In genomic region chr16:3187798-3188674, GRCh38 we compare ENCODE assay signal across 8 cellular contexts. TPM values are rescaled to one million over a fixed set of nuclear protein-coding genes. Genes with fewer than 3 reads are reported as not detected.
DNase-seq lines count a peak whose midpoint lies in the region; ATAC-seq and TF ChIP-seq lines count a peak whose summit lies in the region.

TSS of gene OR1F1 (plus strand) at chr16:3188204.

- H3K36me3 ChIP-seq in fibroblast of lung (ENCODE audit: control insufficient read depth, insufficient read depth, low read length) (no peaks in the 10 kb centered on the region), spleen (no peaks in the 10 kb centered on the region)

- peaks cover 5% of the 10 kb centered on the region for H3K4me1 ChIP-seq in fibroblast of lung (ENCODE audit: control insufficient read depth, extremely low read depth, insufficient read depth, low read length)
- H3K4me1 ChIP-seq in spleen, result peaks cover 24 to 51% (median 36%) of the 10 kb centered on the region in 6 donors

- peak within 1 kb of the TSS; percentile 88 for H3K4me2 ChIP-seq in fibroblast of lung (ENCODE audit: extremely low read depth, insufficient read depth, low read length)

- POLR2A ChIA-PET in RWPE1 (lab: Yijun Ruan, JAX; ENCODE audit: low non-redundant PET), result no interaction called here

- H3K27ac ChIP-seq in fibroblast of lung (ENCODE audit: insufficient read depth, low read length), result peak within 1 kb of the TSS; percentile 22
- H3K27ac ChIP-seq in spleen, result peak within 1 kb of the TSS in 1 of 8 donors; percentile 31
- H3K27ac ChIP-seq in RWPE1, result no peak within 1 kb of the TSS; the same call in 1 of the 2 replicates

- no peak for TF ChIP-seq CTCF in GM10266 (IDR thresholded peaks at IDR 0.05; ENCODE audit: control insufficient read depth, insufficient read depth, low read depth, missing control alignments)
- no peak for TF ChIP-seq CTCF in fibroblast of lung (conservative IDR thresholded peaks at IDR 0.05 in 1 of 2, IDR thresholded peaks at IDR 0.05 in 1 of 2; ENCODE audit: low read depth in 1 of 2, low read length in 2 of 2)
- no peak for TF ChIP-seq CTCF in spleen (IDR thresholded peaks at IDR 0.05 in 8 of 11, conservative IDR thresholded peaks at IDR 0.05 in 3 of 11)
- TF ChIP-seq CTCF in RWPE1 (conservative IDR thresholded peaks at IDR 0.05; ENCODE audit: low read depth), result no peak

- peak within 1 kb of the TSS; percentile 39 for H3K9ac ChIP-seq in fibroblast of lung (ENCODE audit: insufficient read depth, low read length)

- WGBS in spleen, 5 donors, result 2 to 5% (median 3%) methylated on average over 50 to 51 of the region's 51 CpGs

- no peaks in the 10 kb centered on the region for H3K79me2 ChIP-seq in fibroblast of lung (ENCODE audit: control insufficient read depth, insufficient read depth, low read length)

- intact Hi-C loops in spleen (cut with DNase I; ENCODE audit: low total_unique reads), result no loop called here

- no peaks in the 10 kb centered on the region for H3K9me3 ChIP-seq in fibroblast of lung (ENCODE audit: control insufficient read depth, insufficient read depth, low read depth, low read length)
- H3K9me3 ChIP-seq in spleen, result peaks cover 0 to 16% (median 0%) of the 10 kb centered on the region in 8 donors

- ATAC-seq in GM19395 (IDR thresholded peaks at IDR 0.05; ENCODE audit: unreplicated experiment), result no peak

- H3K4me3 ChIP-seq in fibroblast of lung (replicated peaks in 1 of 4; ENCODE audit: control extremely low read depth in 1 of 4, insufficient read depth in 1 of 4, low read depth in 3 of 4, low read length in 4 of 4), result peak within 1 kb of the TSS; percentile 64 to 77 (median 70)
- peak within 1 kb of the TSS in 5 of 8 donors; percentile 11 to 54 (median 18) for H3K4me3 ChIP-seq in spleen

- no peaks in the 10 kb centered on the region for H4K20me1 ChIP-seq in fibroblast of lung (ENCODE audit: control insufficient read depth, extremely low read depth, insufficient read depth, low read length)

- CTCF ChIA-PET in RWPE1 (lab: Yijun Ruan, JAX), result no interaction called here

- H3K27me3 ChIP-seq in fibroblast of lung (ENCODE audit: control insufficient read depth, insufficient read depth, low read length), result peaks cover 4% of the 10 kb centered on the region
- peaks cover 25 to 100% (median 97%) of the 10 kb centered on the region in 7 donors for H3K27me3 ChIP-seq in spleen (replicated peaks in 1 of 7)

- H2AFZ ChIP-seq in fibroblast of lung (ENCODE audit: low read length), result peak within 1 kb of the TSS; percentile 94

- peak; percentile 75 for DNase-seq in GM10266 (ENCODE audit: extremely low spot score)
- peak; percentile 54 for DNase-seq in NCI-H2081 treated with DMSO at 0.1 percent for 48 hours (lab: John Stamatoyannopoulos, UW)
- peak; percentile 85 for DNase-seq in activated CD8-positive, alpha-beta memory T cell treated with anti-CD3 and anti-CD28 coated beads for 24 hours
- DNase-seq in fibroblast of lung (ENCODE audit: low read depth in 2 of 2), result peak; percentile 45 to 77
- DNase-seq in spleen, result peak; percentile 72
- DNase-seq in RWPE1 (ENCODE audit: low spot score), result no peak
- no peak for DNase-seq in hypothalamus (lab: John Stamatoyannopoulos, UW)

- no peak for TF ChIP-seq POLR2A in spleen (IDR thresholded peaks at IDR 0.05)

RNA-seq across cellular contexts. Expression of gene OR1F1, which starts in this region (rescaled TPM):
- total RNA-seq in fibroblast of lung, result not detected in 2 replicates
- polyA plus RNA-seq in fibroblast of lung, result 0.07 and 0.23 TPM in 2 replicates
- polyA plus RNA-seq in fibroblast of lung (2012), result not detected in 2 replicates
- polyA minus RNA-seq in fibroblast of lung (ENCODE audit: low replicate concordance), result 4.1 TPM in 1 of 2 replicates, not detected in the other
- total RNA-seq in spleen, result not detected
- not detected for polyA plus RNA-seq in spleen

Comparison
In these comparisons a context has a peak if more than half of its experiments do, and no peak if none do; other contexts are left out.
1. Peak in DNase-seq and H3K4me3 ChIP-seq in spleen; RNA of the gene not detected or under 1 TPM.
2. DNase-seq: peak in GM10266 (single experiment), NCI-H2081 treated with DMSO at 0.1 percent for 48 hours (single experiment), activated CD8-positive, alpha-beta memory T cell treated with anti-CD3 and anti-CD28 coated beads for 24 hours (single experiment) and fibroblast of lung (2 of 2); none in RWPE1 (single experiment) and hypothalamus (0 of 51).